20 cellular contexts compared by ENCODE assay signal in genomic region chrX:118522230-118522926, GRCh38. TPM values are rescaled to one million over a fixed set of nuclear protein-coding genes. Genes with fewer than 3 reads are reported as not detected.
DNase-seq lines count a peak whose midpoint lies in the region; ATAC-seq and TF ChIP-seq lines count a peak whose summit lies in the region.
"Had no signal": no experiment of that assay in that cellular context is flagged by ENCODE, and none has a peak within 500 bp of the region (broad histone marks: within the 10 kb centered on the region; RNA-seq: fewer than 3 reads in every experiment).

No MANE protein-coding gene starts in this region.

- H3K27me3 Mint-ChIP-seq in MCF 10A (ENCODE audit: insufficient read depth, unreplicated experiment), result no peaks in the 10 kb centered on the region
- no peaks in the 10 kb centered on the region for H3K27me3 Mint-ChIP-seq in activated CD8-positive, alpha-beta T cell treated with anti-CD3 and anti-CD28 coated beads for 36 hours
- no peaks in the 10 kb centered on the region for H3K27me3 Mint-ChIP-seq in immature natural killer cell (ENCODE audit: low read depth in 3 of 3)

- no peaks in the 10 kb centered on the region for H3K36me3 ChIP-seq in mammary epithelial cell (ENCODE audit: insufficient read depth, low read length)
- H3K36me3 ChIP-seq in OCI-LY7 (ENCODE audit: insufficient read depth, low read length), result no peaks in the 10 kb centered on the region
- H3K36me3 ChIP-seq: colonic mucosa, gastrocnemius medialis, MG63, ovary, thoracic aorta had no signal

- H3K9me3 ChIP-seq in mammary epithelial cell (replicated peaks; ENCODE audit: insufficient read depth, low read length), result no peaks in the 10 kb centered on the region
- H3K9me3 ChIP-seq in OCI-LY7 (ENCODE audit: low read length), result no peaks in the 10 kb centered on the region
- H3K9me3 ChIP-seq: body of pancreas, colonic mucosa, gastrocnemius medialis, MG63, ovary, thoracic aorta had no signal

- H3K9me2 ChIP-seq in OCI-LY7 (ENCODE audit: insufficient read depth, low read length), result no peaks in the 10 kb centered on the region

- no peaks in the 10 kb centered on the region for H3K9me3 Mint-ChIP-seq in MCF 10A (ENCODE audit: unreplicated experiment)
- no peaks in the 10 kb centered on the region for H3K9me3 Mint-ChIP-seq in activated CD8-positive, alpha-beta T cell treated with anti-CD3 and anti-CD28 coated beads for 36 hours
- H3K9me3 Mint-ChIP-seq in immature natural killer cell, result no peaks in the 10 kb centered on the region

- CTCF ChIA-PET in MCF 10A (lab: Yijun Ruan, JAX) (interaction anchor here (0.6 kb wide), 1 partner anchor 38 kb away, joined by 3 read pairs; no protein-coding TSS in a partner anchor), mammary epithelial cell (lab: Charles Lee; ENCODE audit: low non-redundant PET) (interaction anchor here (0.6 kb wide), 1 partner anchor 76 kb away, joined by 4 read pairs; no protein-coding TSS in a partner anchor), OCI-LY7 (lab: Charles Lee; ENCODE audit: unreplicated experiment) (no interaction called here)
- CTCF ChIA-PET in activated CD8-positive, alpha-beta T cell treated with anti-CD3 and anti-CD28 coated beads for 36 hours (lab: Charles Lee), result no interaction called here

- peak; percentile 23 for DNase-seq in MCF 10A (ENCODE audit: unreplicated experiment)
- DNase-seq in mammary epithelial cell, result no peak
- DNase-seq in activated CD8-positive, alpha-beta T cell treated with anti-CD3 and anti-CD28 coated beads for 36 hours, result no peak
- DNase-seq in immature natural killer cell, result no peak
- DNase-seq in NK-92 treated with Interleukin-12 subunit alpha and Interleukin-12 subunit beta, amount 100 ng/mL, for 24 hours (lab: John Stamatoyannopoulos, UW), result no peak
- DNase-seq in OCI-LY7 (ENCODE audit: low spot score), result no peak
- no peak for DNase-seq in NCI-H526 (lab: John Stamatoyannopoulos, UW)
- no peak for DNase-seq in NCI-H2081 treated with DMSO at 0.1 percent for 48 hours (lab: John Stamatoyannopoulos, UW)
- DNase-seq: activated gamma-delta T cell, AML-193, body of pancreas, colonic mucosa, gastrocnemius medialis, left ventricle myocardium superior, MG63, NCI-H2029 treated with DMSO at 0.1 percent for 48 hours, NCI-H748 treated with DMSO at 0.1 percent for 48 hours, ovary had no signal

- H3K4me1 Mint-ChIP-seq in MCF 10A (ENCODE audit: insufficient read depth, unreplicated experiment) (peaks cover 15% of the 10 kb centered on the region), immature natural killer cell (peaks cover 71 to 94% of the 10 kb centered on the region in 2 donors)
- peaks cover 88% of the 10 kb centered on the region for H3K4me1 Mint-ChIP-seq in activated CD8-positive, alpha-beta T cell treated with anti-CD3 and anti-CD28 coated beads for 36 hours (ENCODE audit: low read depth)

- H3K36me3 Mint-ChIP-seq in MCF 10A (ENCODE audit: insufficient read depth, unreplicated experiment), result no peaks in the 10 kb centered on the region
- H3K36me3 Mint-ChIP-seq in activated CD8-positive, alpha-beta T cell treated with anti-CD3 and anti-CD28 coated beads for 36 hours (ENCODE audit: low read depth), result peaks cover 8% of the 10 kb centered on the region
- no peaks in the 10 kb centered on the region for H3K36me3 Mint-ChIP-seq in immature natural killer cell

- intact Hi-C loops in MCF 10A (cut with micrococcal nuclease), result no loop called here
- intact Hi-C loops in mammary epithelial cell (cut with micrococcal nuclease), result no loop called here
- intact Hi-C loops in activated CD8-positive, alpha-beta T cell treated with anti-CD3 and anti-CD28 coated beads for 36 hours (cut with micrococcal nuclease), result loop anchor here (2.0 kb wide), 1 partner anchor 20 kb away; no protein-coding TSS in a partner anchor
- intact Hi-C loops in OCI-LY7 (cut with micrococcal nuclease; ENCODE audit: unreplicated experiment), result no loop called here

- ATAC-seq in activated CD8-positive, alpha-beta T cell treated with anti-CD3 and anti-CD28 coated beads for 36 hours, result no peak
- ATAC-seq: body of pancreas, left ventricle myocardium superior, Panc1 had no signal

- H2AFZ ChIP-seq in mammary epithelial cell (ENCODE audit: low read depth, low read length), result no peak overlapping the region
- no peak overlapping the region for H2AFZ ChIP-seq in OCI-LY7 (ENCODE audit: low read length)

- peaks cover 15% of the 10 kb centered on the region for H3K4me1 ChIP-seq in mammary epithelial cell (ENCODE audit: insufficient read depth, low read length)
- no peaks in the 10 kb centered on the region for H3K4me1 ChIP-seq in OCI-LY7 (ENCODE audit: insufficient read depth, low read length, poor library complexity, severe bottlenecking)
- H3K4me1 ChIP-seq: body of pancreas, colonic mucosa, gastrocnemius medialis had no signal

- 90% methylated on average over 2 of the region's 3 CpGs for WGBS in mammary epithelial cell (ENCODE audit: low coverage, missing lambda C conversion rate)

- H3K9ac ChIP-seq in mammary epithelial cell (ENCODE audit: insufficient read depth, low read length), result no peak overlapping the region

- in situ Hi-C loops in mammary epithelial cell (cut with MboI; ENCODE audit: low sequenced_read_pairs in 2 of 2), result no loop called here

- POLR2A ChIA-PET in MCF 10A (lab: Yijun Ruan, JAX), result no interaction called here
- POLR2A ChIA-PET in activated CD8-positive, alpha-beta T cell treated with anti-CD3 and anti-CD28 coated beads for 36 hours (lab: Charles Lee), result no interaction called here
- POLR2A ChIA-PET in OCI-LY7 (lab: Charles Lee), result interaction anchor here (0.6 to 1.6 kb wide), 2 partner anchors 14 to 711 kb away, joined by 3 to 5 read pairs; no protein-coding TSS in a partner anchor

- H3K4me3 Mint-ChIP-seq in MCF 10A (ENCODE audit: unreplicated experiment) (no peak overlapping the region), immature natural killer cell (peak overlapping the region in 1 of 5 donors; percentile 16)
- H3K4me3 Mint-ChIP-seq in activated CD8-positive, alpha-beta T cell treated with anti-CD3 and anti-CD28 coated beads for 36 hours, result no peak overlapping the region

- H3K79me2 ChIP-seq in mammary epithelial cell (ENCODE audit: insufficient read depth, low read length), result no peaks in the 10 kb centered on the region
- H3K79me2 ChIP-seq in OCI-LY7 (ENCODE audit: insufficient read depth, low read depth, low read length), result 0 out of 2 replicates have a peak, but pooled peaks cover 8% of the 10 kb centered on the region

- TF ChIP-seq CTCF in MCF 10A (IDR thresholded peaks at IDR 0.05; ENCODE audit: unreplicated experiment) (no peak), mammary epithelial cell (conservative IDR thresholded peaks at IDR 0.05 in 1 of 2, IDR thresholded peaks at IDR 0.05 in 1 of 2; ENCODE audit: extremely low read depth in 1 of 2, insufficient read depth in 1 of 2, low read depth in 1 of 2, low read length in 2 of 2) (no peak), OCI-LY7 (conservative IDR thresholded peaks at IDR 0.05; ENCODE audit: low read length) (no peak)
- no peak for TF ChIP-seq CTCF in activated CD8-positive, alpha-beta T cell treated with anti-CD3 and anti-CD28 coated beads for 36 hours (IDR thresholded peaks at IDR 0.05)

- dilution Hi-C loops in mammary epithelial cell (cut with HindIII; ENCODE audit: low sequenced_read_pairs), result no loop called here

- H3K27ac ChIP-seq in mammary epithelial cell (ENCODE audit: insufficient read depth, low read depth, low read length) (no peak overlapping the region), OCI-LY7 (ENCODE audit: low read depth, low read length, poor library complexity, severe bottlenecking) (no peak overlapping the region)
- H3K27ac ChIP-seq: body of pancreas, colonic mucosa, gastrocnemius medialis, ovary had no signal

- no peaks in the 10 kb centered on the region for H4K20me1 ChIP-seq in mammary epithelial cell (ENCODE audit: insufficient read depth, low read length)
- H4K20me1 ChIP-seq in OCI-LY7 (ENCODE audit: insufficient read depth, low read length), result no peaks in the 10 kb centered on the region

- no peak overlapping the region for H3K4me2 ChIP-seq in mammary epithelial cell (ENCODE audit: insufficient read depth, low read depth, low read length)
- H3K4me2 ChIP-seq in OCI-LY7 (ENCODE audit: low read length), result no peak overlapping the region

- no TSS peak for BruUV-seq in MCF 10A (replicated peaks; lab: Mats Ljungman, UMichigan)
- BruUV-seq in mammary epithelial cell (replicated peaks; lab: Mats Ljungman, UMichigan), result no TSS peak
- no TSS peak for BruUV-seq in OCI-LY7 (replicated peaks; lab: Mats Ljungman, UMichigan)

- no peaks in the 10 kb centered on the region for H3K27me3 ChIP-seq in mammary epithelial cell (ENCODE audit: insufficient read depth, low read length)
- H3K27me3 ChIP-seq: body of pancreas, colonic mucosa, gastrocnemius medialis, MG63, ovary had no signal

- no peak overlapping the region for H3K4me3 ChIP-seq in mammary epithelial cell (replicated peaks in 1 of 3; ENCODE audit: insufficient read depth in 1 of 3, low read depth in 2 of 3, low read length in 3 of 3)
- no peak overlapping the region for H3K4me3 ChIP-seq in OCI-LY7 (ENCODE audit: low read depth, low read length, poor library complexity, severe bottlenecking)
- H3K4me3 ChIP-seq: body of pancreas, colonic mucosa, gastrocnemius medialis, MG63, ovary, thoracic aorta had no signal

- H3K27ac Mint-ChIP-seq in MCF 10A (ENCODE audit: low read depth, unreplicated experiment) (no peak overlapping the region), immature natural killer cell (peak overlapping the region; percentile 41 to 89 (median 75))
- peak overlapping the region; percentile 95 for H3K27ac Mint-ChIP-seq in activated CD8-positive, alpha-beta T cell treated with anti-CD3 and anti-CD28 coated beads for 36 hours

RNA-seq across cellular contexts. Expression of gene DOCK11, which starts 26.8 kb away (rescaled TPM):
- total RNA-seq in MCF 10A (2022) (1.9 and 3.1 TPM in 2 replicates), mammary epithelial cell (1 to 10 TPM; 1.3 to 4.4 TPM), OCI-LY7 (2022) (34.7 and 37.1 TPM in 2 replicates)
- polyA plus RNA-seq in mammary epithelial cell (2.2 TPM), immature natural killer cell (10 to 100 TPM; 27.9 to 48.8 (median 28.9) TPM)
- polyA minus RNA-seq in mammary epithelial cell, result 1.2 TPM
- total RNA-seq in activated CD8-positive, alpha-beta T cell treated with anti-CD3 and anti-CD28 coated beads for 36 hours, result 10 to 100 TPM; 45.1 to 49.5 TPM
- total RNA-seq in OCI-LY7 (2014; rRNA removed; shearing (Covaris generic)), result 24.9 and 27.0 TPM in 2 replicates

Comparison
In these comparisons a context has a peak if more than half of its experiments do, and no peak if none do; other contexts are left out.
1. CTCF ChIA-PET loops: an anchor here in MCF 10A (0.6 kb wide) and mammary epithelial cell (0.6 kb wide); none called in activated CD8-positive, alpha-beta T cell treated with anti-CD3 and anti-CD28 coated beads for 36 hours and OCI-LY7.